In genomic region chr7:102478314-102479206, GRCh38 we compare ENCODE assay signal across 8 cellular contexts. TPM values are rescaled to one million over a fixed set of nuclear protein-coding genes. Genes with fewer than 3 reads are reported as not detected.
DNase-seq lines count a peak whose midpoint lies in the region; ATAC-seq and TF ChIP-seq lines count a peak whose summit lies in the region.
"Not testable (repeated sequence)": the region's sequence is repeated elsewhere in the genome, so short reads cannot be mapped to it uniquely, and the experiment has no call there.

Gene POLR2J (minus strand): TSS chr7:102478922. CDS start chr7:102478860, 62 bp downstream.

- H3K4me1 Mint-ChIP-seq in activated T-helper 2 cell treated with anti-CD3 and anti-CD28 coated beads, Interferon-gamma antibody, Interleukin-2, Interleukin-4, amounts not matched to agents 10 μg/mL and 5 μg/mL and 100 μg/mL, durations not matched to agents 14 hours and 24 hours and 36 hours (ENCODE audit: low read depth); naive B cell: not testable (repeated sequence)

- intact Hi-C loops in activated T-helper 2 cell treated with anti-CD3 and anti-CD28 coated beads, Interferon-gamma antibody, Interleukin-2, Interleukin-4, amounts not matched to agents 10 μg/mL and 5 μg/mL and 100 μg/mL, durations not matched to agents 14 hours and 24 hours and 36 hours (cut with micrococcal nuclease) = not testable (repeated sequence)

- H3K36me3 ChIP-seq in BLaER1; SJSA1; fibroblast of lung (ENCODE audit: control insufficient read depth, insufficient read depth, low read length): not testable (repeated sequence)

- H3K4me1 ChIP-seq in BLaER1; SJSA1 (replicated peaks); fibroblast of lung (ENCODE audit: control insufficient read depth, extremely low read depth, insufficient read depth, low read length): not testable (repeated sequence)

- not testable (repeated sequence) for H3K27me3 Mint-ChIP-seq in activated T-helper 2 cell treated with anti-CD3 and anti-CD28 coated beads, Interferon-gamma antibody, Interleukin-2, Interleukin-4, amounts not matched to agents 10 μg/mL and 5 μg/mL and 100 μg/mL, durations not matched to agents 14 hours and 24 hours and 36 hours (ENCODE audit: low read depth); naive B cell

- peak within 1 kb of the TSS; percentile 85 for H3K4me3 Mint-ChIP-seq in activated T-helper 2 cell treated with anti-CD3 and anti-CD28 coated beads, Interferon-gamma antibody, Interleukin-2, Interleukin-4, amounts not matched to agents 10 μg/mL and 5 μg/mL and 100 μg/mL, durations not matched to agents 14 hours and 24 hours and 36 hours (ENCODE audit: low read depth)
- H3K4me3 Mint-ChIP-seq in naive B cell = peak within 1 kb of the TSS; percentile 78 to 96 (median 92)

- H4K20me1 ChIP-seq in BLaER1; fibroblast of lung (ENCODE audit: control insufficient read depth, extremely low read depth, insufficient read depth, low read length): not testable (repeated sequence)

- TF ChIP-seq CTCF in fibroblast of lung (conservative IDR thresholded peaks at IDR 0.05 in 1 of 2, IDR thresholded peaks at IDR 0.05 in 1 of 2; ENCODE audit: low read depth in 1 of 2, low read length in 2 of 2) = peak; percentile 3 to 37

- peak within 1 kb of the TSS; percentile 58 for H3K27ac Mint-ChIP-seq in activated T-helper 2 cell treated with anti-CD3 and anti-CD28 coated beads, Interferon-gamma antibody, Interleukin-2, Interleukin-4, amounts not matched to agents 10 μg/mL and 5 μg/mL and 100 μg/mL, durations not matched to agents 14 hours and 24 hours and 36 hours
- H3K27ac Mint-ChIP-seq in naive B cell = peak within 1 kb of the TSS; percentile 39 to 94 (median 80)

- peak; percentile 64 to 92 for DNase-seq in SJSA1 (ENCODE audit: low read depth in 1 of 2, low spot score in 2 of 2)
- peak; percentile 86 for DNase-seq in activated T-helper 2 cell treated with anti-CD3 and anti-CD28 coated beads, Interferon-gamma antibody, Interleukin-2, Interleukin-4, amounts not matched to agents 10 μg/mL and 5 μg/mL and 100 μg/mL, durations not matched to agents 14 hours and 24 hours and 36 hours (ENCODE audit: low spot score)
- DNase-seq in fibroblast of lung (ENCODE audit: low read depth in 2 of 2) = peak; percentile 51 to 91
- DNase-seq in naive B cell = peak; percentile 90
- DNase-seq in stimulated activated CD4-positive, alpha-beta T cell treated with anti-CD3 and anti-CD28 coated beads, TNF-alpha, amount 100 ng/mL, for 48 hours (ENCODE audit: low read depth in 3 of 3) = peak; percentile 78 to 93 (median 82)

- H3K27me3 ChIP-seq in BLaER1; SJSA1 (replicated peaks); fibroblast of lung (ENCODE audit: control insufficient read depth, insufficient read depth, low read length): not testable (repeated sequence)

- H3K9me3 Mint-ChIP-seq in activated T-helper 2 cell treated with anti-CD3 and anti-CD28 coated beads, Interferon-gamma antibody, Interleukin-2, Interleukin-4, amounts not matched to agents 10 μg/mL and 5 μg/mL and 100 μg/mL, durations not matched to agents 14 hours and 24 hours and 36 hours; naive B cell: not testable (repeated sequence)

- H3K36me3 Mint-ChIP-seq in activated T-helper 2 cell treated with anti-CD3 and anti-CD28 coated beads, Interferon-gamma antibody, Interleukin-2, Interleukin-4, amounts not matched to agents 10 μg/mL and 5 μg/mL and 100 μg/mL, durations not matched to agents 14 hours and 24 hours and 36 hours (ENCODE audit: low read depth); naive B cell: not testable (repeated sequence)

- H3K4me3 ChIP-seq in BLaER1 (peak within 1 kb of the TSS; percentile 61), SJSA1 (peak within 1 kb of the TSS; percentile 43), fibroblast of lung (replicated peaks in 1 of 4; ENCODE audit: control extremely low read depth in 1 of 4, insufficient read depth in 1 of 4, low read depth in 3 of 4, low read length in 4 of 4) (peak within 1 kb of the TSS in 3 of 4 experiments; percentile 17 to 46 (median 28))

- not testable (repeated sequence) for H2AFZ ChIP-seq in fibroblast of lung (ENCODE audit: low read length)

- not testable (repeated sequence) for H3K9ac ChIP-seq in BLaER1
- peak within 1 kb of the TSS; percentile 16 for H3K9ac ChIP-seq in fibroblast of lung (ENCODE audit: insufficient read depth, low read length)

- not testable (repeated sequence) for H3K9me3 ChIP-seq in BLaER1; SJSA1 (replicated peaks); fibroblast of lung (ENCODE audit: control insufficient read depth, insufficient read depth, low read depth, low read length)

- H3K4me2 ChIP-seq in BLaER1; fibroblast of lung (ENCODE audit: extremely low read depth, insufficient read depth, low read length): not testable (repeated sequence)

- ATAC-seq in GM19452 (IDR thresholded peaks at IDR 0.05; ENCODE audit: unreplicated experiment) = peak; percentile 82
- ATAC-seq in HG03135 (IDR thresholded peaks at IDR 0.05; ENCODE audit: unreplicated experiment) = peak; percentile 81
- ATAC-seq in naive B cell (ENCODE audit: low read depth in 2 of 2) = peak; percentile 86 to 89

- H3K27ac ChIP-seq in BLaER1; SJSA1; fibroblast of lung (ENCODE audit: insufficient read depth, low read length): not testable (repeated sequence)

- H3K79me2 ChIP-seq in fibroblast of lung (ENCODE audit: control insufficient read depth, insufficient read depth, low read length) = not testable (repeated sequence)

RNA-seq across cellular contexts. Expression of gene POLR2J, which starts in this region (rescaled TPM):
- total RNA-seq in SJSA1 (2014; rRNA removed; shearing (Covaris generic)) = 17.8 and 44.1 TPM in 2 replicates
- total RNA-seq in activated T-helper 2 cell treated with anti-CD3 and anti-CD28 coated beads, Interferon-gamma antibody, Interleukin-2, Interleukin-4, amounts not matched to agents 10 μg/mL and 5 μg/mL and 100 μg/mL, durations not matched to agents 14 hours and 24 hours and 36 hours = 46.8 and 52.2 TPM in 2 replicates
- total RNA-seq in fibroblast of lung = 27.0 and 37.2 TPM in 2 replicates
- polyA plus RNA-seq in fibroblast of lung = 55.3 and 91.2 TPM in 2 replicates
- 67.2 and 94.6 TPM in 2 replicates for polyA plus RNA-seq in fibroblast of lung (2012)
- 8.0 and 13.8 TPM in 2 replicates for polyA minus RNA-seq in fibroblast of lung (ENCODE audit: low replicate concordance)
- 100 to 1,000 TPM in 3 of 6 donors, 10 to 100 TPM in 3; 65.4 to 149 (median 107) TPM for polyA plus RNA-seq in naive B cell (ENCODE audit: low read depth in 6 of 6)
